8 cellular contexts compared by ENCODE assay signal in genomic region chr12:751192-751827, GRCh38. TPM values are rescaled to one million over a fixed set of nuclear protein-coding genes. Genes with fewer than 3 reads are reported as not detected.
A peak's percentile ranks its signal among the peaks of the same experiment; 100 is the strongest.
DNase-seq lines count a peak whose midpoint lies in the region; ATAC-seq and TF ChIP-seq lines count a peak whose summit lies in the region.

No MANE protein-coding gene starts in this region.

- peak; percentile 73 for TF ChIP-seq RAD21 in Ishikawa (IDR thresholded peaks at IDR 0.05; ENCODE audit: low read depth)

- peak; percentile 44 for ATAC-seq in GM21526 (IDR thresholded peaks at IDR 0.05; ENCODE audit: low FRiP score, unreplicated experiment)

- no peaks in the 10 kb centered on the region for H3K27me3 ChIP-seq in esophagus squamous epithelium
- H3K27me3 ChIP-seq in muscle layer of duodenum (ENCODE audit: low read depth, low read length), result no peaks in the 10 kb centered on the region

- H3K4me1 ChIP-seq in esophagus squamous epithelium (peaks cover 6 to 38% (median 8%) of the 10 kb centered on the region in 3 donors), muscle layer of duodenum (ENCODE audit: control insufficient read depth in 1 of 2, insufficient read depth in 2 of 2, low read length in 2 of 2) (peaks cover 13 to 18% of the 10 kb centered on the region in 2 donors)

- 2% methylated on average over 23 to 25 of the region's 36 CpGs for WGBS in esophagus squamous epithelium, 2 donors

- TF ChIP-seq POLR2A in esophagus squamous epithelium (IDR thresholded peaks at IDR 0.05), result peak in 3 of 4 donors; percentile 32 to 75 (median 54)

- intact Hi-C loops in esophagus squamous epithelium (cut with DNase I), result loop anchor here (5.0 to 10.0 kb wide), 3 partner anchors 63 to 179 kb away; no protein-coding TSS in a partner anchor

- H3K4me3 ChIP-seq in esophagus squamous epithelium, result peak overlapping the region; percentile 16 to 92 (median 82)
- H3K4me3 ChIP-seq in muscle layer of duodenum (ENCODE audit: low read depth in 1 of 2, low read length in 2 of 2), result peak overlapping the region; percentile 76 to 92

- DNase-seq in DMS153 (lab: John Stamatoyannopoulos, UW) (peak; percentile 93), OCI-M2 (lab: John Stamatoyannopoulos, UW; ENCODE audit: unreplicated experiment) (peak; percentile 83), esophagus squamous epithelium (lab: John Stamatoyannopoulos, UW) (peak; percentile 48)
- DNase-seq in activated T-cell treated with anti-CD3 and anti-CD28 coated beads, Interleukin-2, amount 50 U/mL, for 1 hour, result peak; percentile 81
- DNase-seq in stimulated activated CD8-positive, alpha-beta memory T cell treated with anti-CD3 and anti-CD28 coated beads, Interleukin-7, amount 100 ng/mL, for 1 hour (ENCODE audit: low read depth in 2 of 2), result peak; percentile 62 to 63

- H3K9me3 ChIP-seq in esophagus squamous epithelium, result no peaks in the 10 kb centered on the region
- no peaks in the 10 kb centered on the region for H3K9me3 ChIP-seq in muscle layer of duodenum (ENCODE audit: control insufficient read depth in 1 of 2, low read length in 2 of 2)

- H3K36me3 ChIP-seq in esophagus squamous epithelium (no peaks in the 10 kb centered on the region), muscle layer of duodenum (ENCODE audit: control insufficient read depth in 1 of 2, insufficient read depth in 2 of 2, low read length in 2 of 2) (peaks cover 0 to 3% of the 10 kb centered on the region in 2 donors)

- H3K27ac ChIP-seq in esophagus squamous epithelium, result peak overlapping the region; percentile 99 to 100 (median 100)
- peak overlapping the region; percentile 86 for H3K27ac ChIP-seq in muscle layer of duodenum (ENCODE audit: low read length)

- TF ChIP-seq CTCF in esophagus squamous epithelium (IDR thresholded peaks at IDR 0.05), result peak in 5 of 6 experiments; percentile 65 to 85 (median 76)

- no peak for TF ChIP-seq EP300 in Ishikawa (IDR thresholded peaks at IDR 0.05; ENCODE audit: borderline replicate concordance)

TF ChIP-seq in Ishikawa, 13 proteins besides CTCF, POLR2A, EP300 and RAD21:
- peak; percentile 21; the same call in 1 of the 2 replicates for TF ChIP-seq YY1 (IDR thresholded peaks at IDR 0.05; ENCODE audit: low read depth)
- no peak for TF ChIP-seq CEBPB (IDR thresholded peaks at IDR 0.05)
- 0 out of 2 replicates have a peak, but pooled peaks have one; percentile 14 for TF ChIP-seq CREB1 (IDR thresholded peaks at IDR 0.05; ENCODE audit: low read depth)
- TF ChIP-seq TCF12 (IDR thresholded peaks at IDR 0.05; ENCODE audit: low read depth), result peak; percentile 53; the same call in 1 of the 2 replicates
- 0 out of 2 replicates have a peak, but pooled peaks have one; percentile 9 for TF ChIP-seq TEAD4 (IDR thresholded peaks at IDR 0.05)
- TF ChIP-seq MAX (IDR thresholded peaks at IDR 0.05), result peak; percentile 98
- peak; percentile 31; the same call in 1 of the 2 replicates for TF ChIP-seq FOXM1 (IDR thresholded peaks at IDR 0.05; ENCODE audit: borderline replicate concordance, low read depth)
- no peak; the same call in 1 of the 2 replicates for TF ChIP-seq USF1 (IDR thresholded peaks at IDR 0.05)

RNA-seq across cellular contexts. Expression of gene WNK1, which starts 1.1 kb away (rescaled TPM):
- total RNA-seq in esophagus squamous epithelium, result 100 to 1,000 TPM; 120 to 269 (median 204) TPM

Comparison
In these comparisons a context has a peak if more than half of its experiments do, and no peak if none do; other contexts are left out.
1. Peak in every context shown above with its lines: DNase-seq, ATAC-seq, H3K4me3 ChIP-seq and H3K27ac ChIP-seq.